Comparison of ENCODE assay signal across 28 cellular contexts in the genomic region with DNA sequence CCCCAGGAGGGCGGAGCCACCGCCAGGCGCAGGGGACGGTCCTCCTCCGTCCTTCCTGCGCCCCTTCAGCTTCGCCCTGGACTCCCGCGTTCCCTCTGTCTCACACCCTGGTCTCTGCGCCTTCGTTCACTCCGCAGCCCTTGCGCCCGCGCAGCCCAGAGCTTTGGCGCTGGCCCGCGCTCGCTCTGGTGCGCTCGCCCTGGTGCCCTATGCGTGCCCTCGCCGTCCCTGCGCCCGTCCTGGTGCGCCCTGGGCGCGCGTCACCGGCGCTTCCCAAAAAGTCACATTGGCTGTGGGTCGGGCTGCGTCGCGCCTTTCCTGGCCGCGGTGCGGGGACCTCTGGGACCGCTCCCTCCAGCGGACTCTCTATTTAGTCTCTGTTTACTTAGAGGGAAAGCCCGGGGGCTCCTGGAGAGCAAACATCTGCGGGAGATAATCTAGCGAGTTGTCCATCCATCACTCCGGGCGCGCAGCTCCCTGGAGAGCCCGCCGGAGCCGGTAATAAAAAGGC.
DNase-seq lines count a peak whose midpoint lies in the region; ATAC-seq and TF ChIP-seq lines count a peak whose summit lies in the region.
"Had no signal": no experiment of that assay in that cellular context is flagged by ENCODE, and none has a peak within 500 bp of the region (broad histone marks: within the 10 kb centered on the region; RNA-seq: fewer than 3 reads in every experiment).

No MANE protein-coding gene starts in this region.

- no peaks in the 10 kb centered on the region for H3K27me3 ChIP-seq in WERI-Rb-1 (ENCODE audit: insufficient read depth, low read depth, severe bottlenecking)
- H3K27me3 ChIP-seq: ascending aorta had no signal

- peak overlapping the region; percentile 29 for H3K27ac ChIP-seq in WERI-Rb-1
- H3K27ac ChIP-seq: ascending aorta, foreskin keratinocyte, lower lobe of right lung, PC-9, psoas muscle had no signal

- no peaks in the 10 kb centered on the region for H3K36me3 ChIP-seq in WERI-Rb-1
- H3K36me3 ChIP-seq: lower lobe of right lung had no signal

- peaks cover 2% of the 10 kb centered on the region for H3K9me3 Mint-ChIP-seq in glutamatergic neuron (ENCODE audit: unreplicated experiment)
- no peaks in the 10 kb centered on the region for H3K9me3 Mint-ChIP-seq in progenitor cell of endocrine pancreas (ENCODE audit: low read depth)
- H3K9me3 Mint-ChIP-seq: activated B cell treated with CpG ODN at 0.5 μM for 24 hours; activated T-helper 2 cell treated with anti-CD3 and anti-CD28 coated beads, Interferon-gamma antibody, Interleukin-2, Interleukin-4, amounts not matched to agents 10 μg/mL and 5 μg/mL and 100 μg/mL, durations not matched to agents 14 hours and 24 hours and 36 hours; CD4-positive, alpha-beta memory T cell had no signal

- DNase-seq in NCI-H2227 (lab: John Stamatoyannopoulos, UW; ENCODE audit: unreplicated experiment) (peak; percentile 5), NCI-H2227 treated with DMSO at 0.1 percent for 48 hours (lab: John Stamatoyannopoulos, UW) (no peak), WERI-Rb-1 (peak; percentile 85), glutamatergic neuron (peak; percentile 55), progenitor cell of endocrine pancreas (ENCODE audit: low spot score, unreplicated experiment) (no peak), kidney tubule cell (ENCODE audit: low spot score) (no peak)
- DNase-seq in activated T-cell treated with anti-CD3 and anti-CD28 coated beads, Interleukin-2, amount 50 U/mL, for 48 hours = no peak
- DNase-seq: 8988T; activated B cell treated with CpG ODN at 0.5 μM for 24 hours; activated CD4-positive, alpha-beta T cell treated with anti-CD3 and anti-CD28 coated beads, Interleukin-2, amount 50 U/mL, for 48 hours; activated CD8-positive, alpha-beta memory T cell treated with anti-CD3 and anti-CD28 coated beads, Interleukin-2, amount 50 U/mL, for 4 hours; CD4-positive, alpha-beta memory T cell; cerebellar nuclear complex; erythroblast; GOT3; hypothalamus; lower lobe of right lung; NCI-H1417 treated with DMSO at 0.1 percent for 48 hours; NCI-H510A; PC-9; psoas muscle; SHP77; T-helper 9 cell had no signal

- H3K27ac Mint-ChIP-seq in glutamatergic neuron (ENCODE audit: unreplicated experiment) (no peak overlapping the region), progenitor cell of endocrine pancreas (peak overlapping the region; percentile 93)
- H3K27ac Mint-ChIP-seq: activated B cell treated with CpG ODN at 0.5 μM for 24 hours; activated naive CD8-positive, alpha-beta T cell; activated T-helper 2 cell treated with anti-CD3 and anti-CD28 coated beads, Interferon-gamma antibody, Interleukin-2, Interleukin-4, amounts not matched to agents 10 μg/mL and 5 μg/mL and 100 μg/mL, durations not matched to agents 14 hours and 24 hours and 36 hours; CD4-positive, alpha-beta memory T cell had no signal

- no peak for ATAC-seq in GM18868 (IDR thresholded peaks at IDR 0.05; ENCODE audit: unreplicated experiment)
- ATAC-seq: foreskin keratinocyte, lower lobe of right lung, psoas muscle had no signal

- H3K9me3 ChIP-seq in WERI-Rb-1 (ENCODE audit: severe bottlenecking) = no peaks in the 10 kb centered on the region
- H3K9me3 ChIP-seq: ascending aorta, lower lobe of right lung, psoas muscle had no signal

- no peak overlapping the region for H3K4me3 ChIP-seq in WERI-Rb-1 (ENCODE audit: low read depth, low read length)
- H3K4me3 ChIP-seq: ascending aorta, lower lobe of right lung, PC-9, psoas muscle had no signal

- TF ChIP-seq CTCF in WERI-Rb-1 (IDR thresholded peaks at IDR 0.05; ENCODE audit: low read depth, low read length) (no peak), glutamatergic neuron (IDR thresholded peaks at IDR 0.05; ENCODE audit: partially characterized antibody, unreplicated experiment) (no peak), progenitor cell of endocrine pancreas (IDR thresholded peaks at IDR 0.05; ENCODE audit: unreplicated experiment) (no peak)

- H3K36me3 Mint-ChIP-seq in glutamatergic neuron (ENCODE audit: unreplicated experiment) (no peaks in the 10 kb centered on the region), progenitor cell of endocrine pancreas (ENCODE audit: insufficient read depth) (peaks cover 7% of the 10 kb centered on the region)
- H3K36me3 Mint-ChIP-seq: activated naive CD8-positive, alpha-beta T cell; CD4-positive, alpha-beta memory T cell had no signal

- H3K4me3 Mint-ChIP-seq in glutamatergic neuron (ENCODE audit: unreplicated experiment) (no peak overlapping the region), progenitor cell of endocrine pancreas (ENCODE audit: low read depth) (peak overlapping the region; percentile 29)
- H3K4me3 Mint-ChIP-seq: activated B cell treated with CpG ODN at 0.5 μM for 24 hours; activated naive CD8-positive, alpha-beta T cell; CD4-positive, alpha-beta memory T cell had no signal

- peaks cover 6% of the 10 kb centered on the region for H3K27me3 Mint-ChIP-seq in glutamatergic neuron (ENCODE audit: unreplicated experiment)
- no peaks in the 10 kb centered on the region for H3K27me3 Mint-ChIP-seq in progenitor cell of endocrine pancreas

- H3K4me1 Mint-ChIP-seq in glutamatergic neuron (ENCODE audit: low read depth, unreplicated experiment) (peaks cover 7% of the 10 kb centered on the region), progenitor cell of endocrine pancreas (ENCODE audit: low read depth) (peaks cover 70% of the 10 kb centered on the region)
- H3K4me1 Mint-ChIP-seq: activated B cell treated with CpG ODN at 0.5 μM for 24 hours had no signal

Comparison
In these comparisons a context has a peak if more than half of its experiments do, and no peak if none do; other contexts are left out.
1. DNase-seq: peak in NCI-H2227 (single experiment), WERI-Rb-1 (single experiment) and glutamatergic neuron (single experiment); none in NCI-H2227 treated with DMSO at 0.1 percent for 48 hours (single experiment), progenitor cell of endocrine pancreas (single experiment), activated T-cell treated with anti-CD3 and anti-CD28 coated beads, Interleukin-2, amount 50 U/mL, for 48 hours (0 of 2) and kidney tubule cell (single experiment).